In the genomic region with DNA sequence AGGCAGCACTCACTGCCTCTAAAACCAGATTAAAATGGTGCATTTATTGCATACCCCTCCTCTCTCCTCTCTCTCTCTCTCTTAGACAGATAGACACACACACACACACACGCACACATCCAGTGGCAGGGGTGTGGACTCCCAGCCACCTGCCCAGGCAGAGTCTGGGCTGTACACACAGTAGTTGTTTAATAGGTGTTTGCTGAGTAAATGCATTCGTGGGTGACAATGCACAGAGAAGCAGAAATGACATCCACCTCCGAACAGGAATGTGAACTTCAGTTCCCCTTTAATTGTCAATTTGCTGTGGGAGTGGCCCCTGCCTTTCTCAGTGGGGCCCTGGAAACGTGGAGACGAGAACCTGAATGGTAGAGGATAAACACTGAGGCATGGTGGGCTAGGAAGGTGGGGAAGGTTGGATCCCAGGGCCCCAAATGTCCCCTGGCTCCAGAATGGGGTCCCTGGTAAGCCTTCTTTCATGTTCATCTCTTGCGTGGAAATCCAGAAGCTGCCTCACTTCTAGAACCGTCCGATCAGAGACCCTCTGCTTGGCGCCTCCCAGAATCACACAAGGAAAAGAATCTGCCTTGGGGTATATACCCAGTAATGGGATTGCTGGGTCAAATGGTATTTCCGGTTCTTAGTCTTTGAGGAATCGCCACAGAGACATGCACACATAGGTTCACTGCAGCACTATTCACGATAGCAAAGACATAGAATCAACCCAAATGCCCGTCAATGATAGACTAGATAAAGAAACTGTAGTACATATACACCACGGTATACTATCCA, we compare ENCODE assay signal across 1 cellular context.
TF ChIP-seq lines count a peak whose summit lies in the region.

No MANE protein-coding gene starts in this region.

TF ChIP-seq in HepG2, 621 proteins besides CTCF, POLR2A, EP300 and RAD21:
- no peak for TF ChIP-seq KLF9 (CRISPR knock-in tag; IDR thresholded peaks at IDR 0.05; ENCODE audit: low read depth)
- no peak for TF ChIP-seq TOPORS (CRISPR knock-in tag; IDR thresholded peaks at IDR 0.05)
- no peak for TF ChIP-seq ZNF275 (CRISPR knock-in tag; IDR thresholded peaks at IDR 0.05; ENCODE audit: borderline replicate concordance)
- TF ChIP-seq, protein P1, sequence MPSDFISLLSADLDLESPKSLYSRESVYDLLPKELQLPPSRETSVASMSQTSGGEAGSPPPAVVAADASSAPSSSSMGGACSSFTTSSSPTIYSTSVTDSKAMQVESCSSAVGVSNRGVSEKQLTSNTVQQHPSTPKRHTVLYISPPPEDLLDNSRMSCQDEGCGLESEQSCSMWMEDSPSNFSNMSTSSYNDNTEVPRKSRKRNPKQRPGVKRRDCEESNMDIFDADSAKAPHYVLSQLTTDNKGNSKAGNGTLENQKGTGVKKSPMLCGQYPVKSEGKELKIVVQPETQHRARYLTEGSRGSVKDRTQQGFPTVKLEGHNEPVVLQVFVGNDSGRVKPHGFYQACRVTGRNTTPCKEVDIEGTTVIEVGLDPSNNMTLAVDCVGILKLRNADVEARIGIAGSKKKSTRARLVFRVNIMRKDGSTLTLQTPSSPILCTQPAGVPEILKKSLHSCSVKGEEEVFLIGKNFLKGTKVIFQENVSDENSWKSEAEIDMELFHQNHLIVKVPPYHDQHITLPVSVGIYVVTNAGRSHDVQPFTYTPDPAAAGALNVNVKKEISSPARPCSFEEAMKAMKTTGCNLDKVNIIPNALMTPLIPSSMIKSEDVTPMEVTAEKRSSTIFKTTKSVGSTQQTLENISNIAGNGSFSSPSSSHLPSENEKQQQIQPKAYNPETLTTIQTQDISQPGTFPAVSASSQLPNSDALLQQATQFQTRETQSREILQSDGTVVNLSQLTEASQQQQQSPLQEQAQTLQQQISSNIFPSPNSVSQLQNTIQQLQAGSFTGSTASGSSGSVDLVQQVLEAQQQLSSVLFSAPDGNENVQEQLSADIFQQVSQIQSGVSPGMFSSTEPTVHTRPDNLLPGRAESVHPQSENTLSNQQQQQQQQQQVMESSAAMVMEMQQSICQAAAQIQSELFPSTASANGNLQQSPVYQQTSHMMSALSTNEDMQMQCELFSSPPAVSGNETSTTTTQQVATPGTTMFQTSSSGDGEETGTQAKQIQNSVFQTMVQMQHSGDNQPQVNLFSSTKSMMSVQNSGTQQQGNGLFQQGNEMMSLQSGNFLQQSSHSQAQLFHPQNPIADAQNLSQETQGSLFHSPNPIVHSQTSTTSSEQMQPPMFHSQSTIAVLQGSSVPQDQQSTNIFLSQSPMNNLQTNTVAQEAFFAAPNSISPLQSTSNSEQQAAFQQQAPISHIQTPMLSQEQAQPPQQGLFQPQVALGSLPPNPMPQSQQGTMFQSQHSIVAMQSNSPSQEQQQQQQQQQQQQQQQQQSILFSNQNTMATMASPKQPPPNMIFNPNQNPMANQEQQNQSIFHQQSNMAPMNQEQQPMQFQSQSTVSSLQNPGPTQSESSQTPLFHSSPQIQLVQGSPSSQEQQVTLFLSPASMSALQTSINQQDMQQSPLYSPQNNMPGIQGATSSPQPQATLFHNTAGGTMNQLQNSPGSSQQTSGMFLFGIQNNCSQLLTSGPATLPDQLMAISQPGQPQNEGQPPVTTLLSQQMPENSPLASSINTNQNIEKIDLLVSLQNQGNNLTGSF (CRISPR knock-in tag; IDR thresholded peaks at IDR 0.05), result no peak
- no peak for TF ChIP-seq XRCC5 (optimal IDR thresholded peaks at IDR 0.05; ENCODE audit: low read length)
- 0 out of 2 replicates have a peak, but pooled peaks have one; percentile 4 for TF ChIP-seq RARA (CRISPR knock-in tag; IDR thresholded peaks at IDR 0.05)
- TF ChIP-seq ZNF138 (CRISPR knock-in tag; IDR thresholded peaks at IDR 0.05; ENCODE audit: low read depth), result no peak
- TF ChIP-seq ZNF761 (CRISPR knock-in tag; conservative IDR thresholded peaks at IDR 0.05), result no peak
- no peak for TF ChIP-seq TBP (CRISPR knock-in tag; IDR thresholded peaks at IDR 0.05)
- no peak for TF ChIP-seq SOX13 (IDR thresholded peaks at IDR 0.05)
- peak in 1 of 2 experiments; percentile 35; a peak in 1 of 4 replicates for TF ChIP-seq SOX13 (CRISPR knock-in tag; conservative IDR thresholded peaks at IDR 0.05 in 1 of 2, IDR thresholded peaks at IDR 0.05 in 1 of 2)
- peak; percentile 20; the same call in 1 of the 2 replicates for TF ChIP-seq SALL1 (CRISPR knock-in tag; IDR thresholded peaks at IDR 0.05)
- peak; percentile 50; the same call in 1 of the 2 replicates for TF ChIP-seq TBX2 (CRISPR knock-in tag; IDR thresholded peaks at IDR 0.05; ENCODE audit: borderline replicate concordance)
- TF ChIP-seq FOXA1 (IDR thresholded peaks at IDR 0.05), result no peak
- no peak for TF ChIP-seq FOXA1 (CRISPR knock-in tag; IDR thresholded peaks at IDR 0.05)
- TF ChIP-seq ZNF430 (CRISPR knock-in tag; IDR thresholded peaks at IDR 0.05), result no peak
- 0 out of 2 replicates have a peak, but pooled peaks have one; percentile 26 for TF ChIP-seq ZNF605 (CRISPR knock-in tag; IDR thresholded peaks at IDR 0.05)
- TF ChIP-seq, protein P2, sequence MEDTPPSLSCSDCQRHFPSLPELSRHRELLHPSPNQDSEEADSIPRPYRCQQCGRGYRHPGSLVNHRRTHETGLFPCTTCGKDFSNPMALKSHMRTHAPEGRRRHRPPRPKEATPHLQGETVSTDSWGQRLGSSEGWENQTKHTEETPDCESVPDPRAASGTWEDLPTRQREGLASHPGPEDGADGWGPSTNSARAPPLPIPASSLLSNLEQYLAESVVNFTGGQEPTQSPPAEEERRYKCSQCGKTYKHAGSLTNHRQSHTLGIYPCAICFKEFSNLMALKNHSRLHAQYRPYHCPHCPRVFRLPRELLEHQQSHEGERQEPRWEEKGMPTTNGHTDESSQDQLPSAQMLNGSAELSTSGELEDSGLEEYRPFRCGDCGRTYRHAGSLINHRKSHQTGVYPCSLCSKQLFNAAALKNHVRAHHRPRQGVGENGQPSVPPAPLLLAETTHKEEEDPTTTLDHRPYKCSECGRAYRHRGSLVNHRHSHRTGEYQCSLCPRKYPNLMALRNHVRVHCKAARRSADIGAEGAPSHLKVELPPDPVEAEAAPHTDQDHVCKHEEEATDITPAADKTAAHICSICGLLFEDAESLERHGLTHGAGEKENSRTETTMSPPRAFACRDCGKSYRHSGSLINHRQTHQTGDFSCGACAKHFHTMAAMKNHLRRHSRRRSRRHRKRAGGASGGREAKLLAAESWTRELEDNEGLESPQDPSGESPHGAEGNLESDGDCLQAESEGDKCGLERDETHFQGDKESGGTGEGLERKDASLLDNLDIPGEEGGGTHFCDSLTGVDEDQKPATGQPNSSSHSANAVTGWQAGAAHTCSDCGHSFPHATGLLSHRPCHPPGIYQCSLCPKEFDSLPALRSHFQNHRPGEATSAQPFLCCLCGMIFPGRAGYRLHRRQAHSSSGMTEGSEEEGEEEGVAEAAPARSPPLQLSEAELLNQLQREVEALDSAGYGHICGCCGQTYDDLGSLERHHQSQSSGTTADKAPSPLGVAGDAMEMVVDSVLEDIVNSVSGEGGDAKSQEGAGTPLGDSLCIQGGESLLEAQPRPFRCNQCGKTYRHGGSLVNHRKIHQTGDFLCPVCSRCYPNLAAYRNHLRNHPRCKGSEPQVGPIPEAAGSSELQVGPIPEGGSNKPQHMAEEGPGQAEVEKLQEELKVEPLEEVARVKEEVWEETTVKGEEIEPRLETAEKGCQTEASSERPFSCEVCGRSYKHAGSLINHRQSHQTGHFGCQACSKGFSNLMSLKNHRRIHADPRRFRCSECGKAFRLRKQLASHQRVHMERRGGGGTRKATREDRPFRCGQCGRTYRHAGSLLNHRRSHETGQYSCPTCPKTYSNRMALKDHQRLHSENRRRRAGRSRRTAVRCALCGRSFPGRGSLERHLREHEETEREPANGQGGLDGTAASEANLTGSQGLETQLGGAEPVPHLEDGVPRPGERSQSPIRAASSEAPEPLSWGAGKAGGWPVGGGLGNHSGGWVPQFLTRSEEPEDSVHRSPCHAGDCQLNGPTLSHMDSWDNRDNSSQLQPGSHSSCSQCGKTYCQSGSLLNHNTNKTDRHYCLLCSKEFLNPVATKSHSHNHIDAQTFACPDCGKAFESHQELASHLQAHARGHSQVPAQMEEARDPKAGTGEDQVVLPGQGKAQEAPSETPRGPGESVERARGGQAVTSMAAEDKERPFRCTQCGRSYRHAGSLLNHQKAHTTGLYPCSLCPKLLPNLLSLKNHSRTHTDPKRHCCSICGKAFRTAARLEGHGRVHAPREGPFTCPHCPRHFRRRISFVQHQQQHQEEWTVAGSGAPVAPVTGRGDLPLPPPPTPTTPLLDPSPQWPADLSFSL (CRISPR knock-in tag; IDR thresholded peaks at IDR 0.05), result peak; percentile 49; the same call in 1 of the 2 replicates
- no peak for TF ChIP-seq SOX6 (IDR thresholded peaks at IDR 0.05)
- peak; percentile 37 for TF ChIP-seq SOX6 (CRISPR knock-in tag; IDR thresholded peaks at IDR 0.05)
- TF ChIP-seq ONECUT2 (CRISPR knock-in tag; IDR thresholded peaks at IDR 0.05), result no peak
- TF ChIP-seq ZNF496 (CRISPR knock-in tag; IDR thresholded peaks at IDR 0.05; ENCODE audit: insufficient replicate concordance), result no peak
- no peak for TF ChIP-seq FOXP1 (IDR thresholded peaks at IDR 0.05)
- TF ChIP-seq FOXP1 (CRISPR knock-in tag; IDR thresholded peaks at IDR 0.05), result peak; percentile 52; the same call in 1 of the 2 replicates
- no peak for TF ChIP-seq AFF4 (CRISPR knock-in tag; IDR thresholded peaks at IDR 0.05)
